Comparison of ENCODE assay signal across 21 cellular contexts in genomic region chr10:99540339-99540672, GRCh38. TPM values are rescaled to one million over a fixed set of nuclear protein-coding genes. Genes with fewer than 3 reads are reported as not detected.
DNase-seq lines count a peak whose midpoint lies in the region; ATAC-seq and TF ChIP-seq lines count a peak whose summit lies in the region.
"Had no signal": no experiment of that assay in that cellular context is flagged by ENCODE, and none has a peak within 500 bp of the region (broad histone marks: within the 10 kb centered on the region; RNA-seq: fewer than 3 reads in every experiment).

No MANE protein-coding gene starts in this region.

- no peak overlapping the region for H3K27ac ChIP-seq in SK-N-MC
- H3K27ac ChIP-seq in lower lobe of right lung, result no peak overlapping the region
- H3K27ac ChIP-seq in CD8-positive, alpha-beta memory T cell (ENCODE audit: low read depth, low read length), result no peak overlapping the region
- H3K27ac ChIP-seq: GM23248, ovary, uterus had no signal

- intact Hi-C loops in lower lobe of right lung (cut with DNase I), result no loop called here

- POLR2A ChIA-PET in CD8-positive, alpha-beta memory T cell (lab: Charles Lee), result no interaction called here

- H3K4me1 ChIP-seq in lower lobe of right lung, result peaks cover 21% of the 10 kb centered on the region
- no peaks in the 10 kb centered on the region for H3K4me1 ChIP-seq in CD8-positive, alpha-beta memory T cell (ENCODE audit: insufficient read depth, low read length)

- H3K27ac Mint-ChIP-seq in activated T-cell treated with anti-CD3 and anti-CD28 coated beads, Interleukin-2, amount 50 U/mL, for 72 hours, result no peak overlapping the region
- H3K27ac Mint-ChIP-seq in stimulated activated naive B cell treated with anti-CD40 and anti-IgM and Interleukin-4, amounts not matched to agents 10 μg/mL and 1 μg/mL and 100 μg/mL, for 72 hours, result no peak overlapping the region
- no peak overlapping the region for H3K27ac Mint-ChIP-seq in CD8-positive, alpha-beta memory T cell
- H3K27ac Mint-ChIP-seq: CD4-positive, alpha-beta memory T cell; dendritic cell treated with granulocyte-macrophage colony-stimulating factor and Interleukin-4, amounts not matched to agents 40 ng/mL and 50 ng/mL, for 4 days had no signal

- H3K4me3 ChIP-seq in SK-N-MC, result peak overlapping the region; percentile 65; the same call in 1 of the 2 replicates
- peak overlapping the region; percentile 27 for H3K4me3 ChIP-seq in lower lobe of right lung
- H3K4me3 ChIP-seq in CD8-positive, alpha-beta memory T cell (ENCODE audit: low read length), result no peak overlapping the region
- H3K4me3 ChIP-seq: GM23248, ovary, uterus had no signal

- H3K9me3 Mint-ChIP-seq in activated T-cell treated with anti-CD3 and anti-CD28 coated beads, Interleukin-2, amount 50 U/mL, for 72 hours, result no peaks in the 10 kb centered on the region
- no peaks in the 10 kb centered on the region for H3K9me3 Mint-ChIP-seq in stimulated activated naive B cell treated with anti-CD40 and anti-IgM and Interleukin-4, amounts not matched to agents 10 μg/mL and 1 μg/mL and 100 μg/mL, for 72 hours
- no peaks in the 10 kb centered on the region for H3K9me3 Mint-ChIP-seq in CD8-positive, alpha-beta memory T cell
- H3K9me3 Mint-ChIP-seq: CD4-positive, alpha-beta memory T cell; dendritic cell treated with granulocyte-macrophage colony-stimulating factor and Interleukin-4, amounts not matched to agents 40 ng/mL and 50 ng/mL, for 4 days had no signal

- H3K4me1 Mint-ChIP-seq in activated T-cell treated with anti-CD3 and anti-CD28 coated beads, Interleukin-2, amount 50 U/mL, for 72 hours (ENCODE audit: low read depth), result peaks cover 7% of the 10 kb centered on the region
- H3K4me1 Mint-ChIP-seq in stimulated activated naive B cell treated with anti-CD40 and anti-IgM and Interleukin-4, amounts not matched to agents 10 μg/mL and 1 μg/mL and 100 μg/mL, for 72 hours, result peaks cover 12 to 48% of the 10 kb centered on the region in 2 donors
- peaks cover 8 to 22% (median 12%) of the 10 kb centered on the region in 3 donors for H3K4me1 Mint-ChIP-seq in CD8-positive, alpha-beta memory T cell

- CTCF ChIA-PET in CD8-positive, alpha-beta memory T cell (lab: Charles Lee), result no interaction called here

- H3K4me3 Mint-ChIP-seq in activated T-cell treated with anti-CD3 and anti-CD28 coated beads, Interleukin-2, amount 50 U/mL, for 72 hours, result peak overlapping the region; percentile 55 to 66
- peak overlapping the region; percentile 69 to 73 for H3K4me3 Mint-ChIP-seq in stimulated activated naive B cell treated with anti-CD40 and anti-IgM and Interleukin-4, amounts not matched to agents 10 μg/mL and 1 μg/mL and 100 μg/mL, for 72 hours
- H3K4me3 Mint-ChIP-seq in CD8-positive, alpha-beta memory T cell, result peak overlapping the region in 2 of 7 donors; percentile 15 to 32
- H3K4me3 Mint-ChIP-seq: dendritic cell treated with granulocyte-macrophage colony-stimulating factor and Interleukin-4, amounts not matched to agents 40 ng/mL and 50 ng/mL, for 4 days had no signal

- H3K9me3 ChIP-seq in SK-N-MC (ENCODE audit: low read depth, low read length) (no peaks in the 10 kb centered on the region), lower lobe of right lung (no peaks in the 10 kb centered on the region)
- no peaks in the 10 kb centered on the region for H3K9me3 ChIP-seq in CD8-positive, alpha-beta memory T cell (ENCODE audit: low read length)
- H3K9me3 ChIP-seq: ovary, uterus had no signal

- no peaks in the 10 kb centered on the region for H3K36me3 Mint-ChIP-seq in activated T-cell treated with anti-CD3 and anti-CD28 coated beads, Interleukin-2, amount 50 U/mL, for 72 hours (ENCODE audit: insufficient read depth in 2 of 2)
- no peaks in the 10 kb centered on the region for H3K36me3 Mint-ChIP-seq in stimulated activated naive B cell treated with anti-CD40 and anti-IgM and Interleukin-4, amounts not matched to agents 10 μg/mL and 1 μg/mL and 100 μg/mL, for 72 hours
- H3K36me3 Mint-ChIP-seq in CD8-positive, alpha-beta memory T cell, result no peaks in the 10 kb centered on the region
- H3K36me3 Mint-ChIP-seq: CD4-positive, alpha-beta memory T cell had no signal

- no peak for DNase-seq in activated T-cell treated with anti-CD3 and anti-CD28 coated beads, Interleukin-2, amount 50 U/mL, for 72 hours
- DNase-seq in activated T-cell treated with anti-CD3 and anti-CD28 coated beads, Interleukin-2, amount 50 U/mL, for 1 hour, result no peak
- no peak for DNase-seq in SK-N-MC (ENCODE audit: low read depth, low spot score)
- DNase-seq in lower lobe of right lung, result no peak
- no peak for DNase-seq in stimulated activated naive B cell treated with anti-CD40 and anti-IgM and Interleukin-4, amounts not matched to agents 10 μg/mL and 1 μg/mL and 100 μg/mL, for 72 hours
- DNase-seq in NCI-H146 (lab: John Stamatoyannopoulos, UW), result no peak
- no peak for DNase-seq in CD8-positive, alpha-beta memory T cell
- DNase-seq: activated naive CD4-positive, alpha-beta T cell; CD4-positive, alpha-beta memory T cell; EL; GM23248; head of caudate nucleus; midbrain; NCI-H187; ovary; SIG-M5; stimulated activated naive CD4-positive, alpha-beta T cell; uterus had no signal

- no peak for TF ChIP-seq CTCF in lower lobe of right lung (IDR thresholded peaks at IDR 0.05)

- H3K27me3 ChIP-seq in lower lobe of right lung (ENCODE audit: low read depth), result peaks cover 93% of the 10 kb centered on the region
- peaks cover 33% of the 10 kb centered on the region for H3K27me3 ChIP-seq in CD8-positive, alpha-beta memory T cell (ENCODE audit: insufficient read depth, low read length, poor library complexity, severe bottlenecking)
- H3K27me3 ChIP-seq: ovary had no signal

- H3K36me3 ChIP-seq in SK-N-MC (ENCODE audit: insufficient read depth, low read length), result no peaks in the 10 kb centered on the region
- H3K36me3 ChIP-seq in lower lobe of right lung, result no peaks in the 10 kb centered on the region
- H3K36me3 ChIP-seq in CD8-positive, alpha-beta memory T cell (ENCODE audit: insufficient read depth, low read length), result no peaks in the 10 kb centered on the region
- H3K36me3 ChIP-seq: ovary, uterus had no signal

- H3K9ac ChIP-seq in SK-N-MC (ENCODE audit: insufficient read length), result no peak overlapping the region
- H3K9ac ChIP-seq: GM23248 had no signal

- no peak for ATAC-seq in activated T-cell treated with anti-CD3 and anti-CD28 coated beads, Interleukin-2, amount 50 U/mL, for 72 hours (replicated peaks in 1 of 2)
- ATAC-seq in lower lobe of right lung (no peak), HG03571 (IDR thresholded peaks at IDR 0.05; ENCODE audit: unreplicated experiment) (no peak)
- ATAC-seq in stimulated activated naive B cell treated with anti-CD40 and anti-IgM and Interleukin-4, amounts not matched to agents 10 μg/mL and 1 μg/mL and 100 μg/mL, for 72 hours (replicated peaks), result no peak

- peaks cover 75% of the 10 kb centered on the region for H3K27me3 Mint-ChIP-seq in activated T-cell treated with anti-CD3 and anti-CD28 coated beads, Interleukin-2, amount 50 U/mL, for 72 hours (ENCODE audit: low read depth)
- peaks cover 77 to 91% of the 10 kb centered on the region in 2 donors for H3K27me3 Mint-ChIP-seq in stimulated activated naive B cell treated with anti-CD40 and anti-IgM and Interleukin-4, amounts not matched to agents 10 μg/mL and 1 μg/mL and 100 μg/mL, for 72 hours
- peaks cover 56 to 78% of the 10 kb centered on the region in 2 donors for H3K27me3 Mint-ChIP-seq in CD8-positive, alpha-beta memory T cell

RNA-seq across cellular contexts. Expression of gene NKX2-3, which starts 7.6 kb away (rescaled TPM):
- total RNA-seq in activated T-cell treated with anti-CD3 and anti-CD28 coated beads, Interleukin-2, amount 50 U/mL, for 72 hours, result not detected
- total RNA-seq in lower lobe of right lung, result not detected
- not detected for total RNA-seq in CD8-positive, alpha-beta memory T cell
- not detected for polyA plus RNA-seq in CD8-positive, alpha-beta memory T cell
- total RNA-seq: CD4-positive, alpha-beta memory T cell; GM23248; kidney; uterus had no signal
- polyA plus RNA-seq: GM23248 had no signal
